8 cellular contexts compared by ENCODE assay signal in the genomic region with DNA sequence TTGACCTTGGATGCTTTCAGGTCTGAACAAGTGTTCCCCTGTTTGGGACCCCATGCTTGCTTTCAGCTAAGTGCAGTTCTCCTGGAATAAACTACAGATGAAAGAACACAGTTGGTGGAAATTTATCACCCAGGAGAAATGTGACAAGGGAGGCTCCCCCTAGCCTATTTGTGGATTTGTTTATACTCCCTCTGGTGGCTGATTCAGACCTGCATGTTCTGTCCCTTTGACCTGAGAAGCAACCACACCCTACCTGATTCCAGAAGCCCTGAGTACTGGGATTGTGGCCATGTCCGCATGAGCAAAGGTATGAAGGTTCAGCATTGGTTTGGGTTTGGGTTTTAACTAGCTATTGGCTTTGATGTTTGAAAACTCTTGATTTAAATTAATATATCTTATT.
DNase-seq lines count a peak whose midpoint lies in the region; ATAC-seq and TF ChIP-seq lines count a peak whose summit lies in the region.

No MANE protein-coding gene starts in this region.

- 32% methylated on average over 1 of the region's 1 CpG for WGBS in liver

- no peaks in the 10 kb centered on the region for H3K36me3 ChIP-seq in liver (ENCODE audit: control insufficient read depth in 4 of 4, insufficient read depth in 3 of 4, low read depth in 1 of 4, low read length in 3 of 4)

- peak; percentile 43 for TF ChIP-seq CTCF in astrocyte of the spinal cord (IDR thresholded peaks at IDR 0.05; ENCODE audit: low read depth, low read length)
- peak; percentile 58 for TF ChIP-seq CTCF in liver (IDR thresholded peaks at IDR 0.05; ENCODE audit: low read depth, low read length, missing input control)

- peak; percentile 75 to 89 for TF ChIP-seq RAD21 in liver (IDR thresholded peaks at IDR 0.05)

- DNase-seq in activated CD4-positive, alpha-beta T cell treated with anti-CD3 and anti-CD28 coated beads for 4 hours: peak; percentile 6 to 33
- DNase-seq in activated CD4-positive, alpha-beta T cell treated with anti-CD3 and anti-CD28 coated beads, Interleukin-2, amount 50 U/mL, for 4 hours: no peak
- peak; percentile 7 for DNase-seq in NCI-H1436 treated with DMSO at 0.1 percent for 48 hours (lab: John Stamatoyannopoulos, UW)
- no peak for DNase-seq in astrocyte of the spinal cord (ENCODE audit: low read depth, low spot score)
- DNase-seq in activated gamma-delta T cell (lab: John Stamatoyannopoulos, UW): no peak
- DNase-seq in cerebellar nuclear complex (lab: John Stamatoyannopoulos, UW): no peak

- H3K4me1 ChIP-seq in liver (ENCODE audit: control insufficient read depth in 4 of 4, insufficient read depth in 4 of 4, low read length in 3 of 4): no peaks in the 10 kb centered on the region

- no peak overlapping the region for H3K4me3 ChIP-seq in astrocyte of the spinal cord (ENCODE audit: low read depth, low read length)
- H3K4me3 ChIP-seq in liver (ENCODE audit: low read depth in 1 of 3, low read length in 3 of 3): no peak overlapping the region

- in situ Hi-C loops in astrocyte of the spinal cord (cut with HindIII; ENCODE audit: low sequenced_read_pairs): no loop called here

- ATAC-seq in GM19452 (IDR thresholded peaks at IDR 0.05; ENCODE audit: unreplicated experiment): no peak

- H3K9ac ChIP-seq in liver (ENCODE audit: low read depth in 1 of 2, low read length in 2 of 2): no peak overlapping the region

- no peaks in the 10 kb centered on the region for H3K27me3 ChIP-seq in liver (ENCODE audit: control insufficient read depth in 4 of 4, insufficient read depth in 4 of 4, low read length in 3 of 4)

- no peaks in the 10 kb centered on the region for H3K9me3 ChIP-seq in liver (ENCODE audit: control insufficient read depth in 4 of 4, low read length in 3 of 4)

- H3K27ac ChIP-seq in liver (ENCODE audit: low read depth in 1 of 2, low read length in 2 of 2): no peak overlapping the region

TF ChIP-seq in liver, 16 proteins besides CTCF, POLR2A, EP300 and RAD21:
- no peak for TF ChIP-seq YY1 (IDR thresholded peaks at IDR 0.05)
- no peak for TF ChIP-seq NR2F2 (IDR thresholded peaks at IDR 0.05)
- TF ChIP-seq SP1 (IDR thresholded peaks at IDR 0.05): no peak
- no peak for TF ChIP-seq EGR1 (IDR thresholded peaks at IDR 0.05; ENCODE audit: low read depth in 2 of 2)
- TF ChIP-seq, protein P1, sequence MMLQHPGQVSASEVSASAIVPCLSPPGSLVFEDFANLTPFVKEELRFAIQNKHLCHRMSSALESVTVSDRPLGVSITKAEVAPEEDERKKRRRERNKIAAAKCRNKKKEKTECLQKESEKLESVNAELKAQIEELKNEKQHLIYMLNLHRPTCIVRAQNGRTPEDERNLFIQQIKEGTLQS (IDR thresholded peaks at IDR 0.05): no peak
- peak; percentile 25 to 56 for TF ChIP-seq HNF4A (conservative IDR thresholded peaks at IDR 0.05)
- no peak for TF ChIP-seq ZBTB33 (IDR thresholded peaks at IDR 0.05)
- TF ChIP-seq TAF1 (conservative IDR thresholded peaks at IDR 0.05): no peak
- peak; percentile 11 to 34 for TF ChIP-seq RXRA (IDR thresholded peaks at IDR 0.05)
- no peak for TF ChIP-seq FOXA1 (IDR thresholded peaks at IDR 0.05)
- TF ChIP-seq HNF4G (IDR thresholded peaks at IDR 0.05): no peak

Comparison
In these comparisons a context has a peak if more than half of its experiments do, and no peak if none do; other contexts are left out.
1. DNase-seq: peak in activated CD4-positive, alpha-beta T cell treated with anti-CD3 and anti-CD28 coated beads for 4 hours (2 of 2) and NCI-H1436 treated with DMSO at 0.1 percent for 48 hours (single experiment); none in activated CD4-positive, alpha-beta T cell treated with anti-CD3 and anti-CD28 coated beads, Interleukin-2, amount 50 U/mL, for 4 hours (0 of 2), astrocyte of the spinal cord (single experiment), activated gamma-delta T cell (single experiment) and cerebellar nuclear complex (0 of 2).